ENCODE assay signal across 8 cellular contexts in genomic region chr12:32455607-32456063, GRCh38. TPM values are rescaled to one million over a fixed set of nuclear protein-coding genes. Genes with fewer than 3 reads are reported as not detected.
DNase-seq lines count a peak whose midpoint lies in the region; ATAC-seq and TF ChIP-seq lines count a peak whose summit lies in the region.

No MANE protein-coding gene starts in this region.

- TF ChIP-seq CTCF in WI38 (IDR thresholded peaks at IDR 0.05; ENCODE audit: low read depth, low read length) (no peak; the same call in 1 of the 2 replicates), psoas muscle (IDR thresholded peaks at IDR 0.05) (peak; percentile 77)

- intact Hi-C loops in psoas muscle (cut with DNase I): loop anchor here (2.0 to 10.0 kb wide), 3 partner anchors 102 to 217 kb away; no protein-coding TSS in a partner anchor

- peak; percentile 43 for DNase-seq in D341Med (ENCODE audit: low spot score)
- DNase-seq in NCI-H2029 treated with DMSO at 0.1 percent for 48 hours (lab: John Stamatoyannopoulos, UW): peak; percentile 25
- DNase-seq in glomerular visceral epithelial cell (ENCODE audit: extremely low spot score): peak; percentile 58
- DNase-seq in psoas muscle: no peak
- DNase-seq in cortex of kidney (lab: John Stamatoyannopoulos, UW): no peak

- 0 to 3% (median 0%) methylated on average over 1 of the region's 1 CpG for WGBS in psoas muscle, 3 donors

- peaks cover 34% of the 10 kb centered on the region for H3K4me1 ChIP-seq in psoas muscle

- peak; percentile 55 for ATAC-seq in GM21367 (IDR thresholded peaks at IDR 0.05; ENCODE audit: unreplicated experiment)
- peak; percentile 75 to 92 (median 78) for ATAC-seq in psoas muscle
- ATAC-seq in GM18870 (IDR thresholded peaks at IDR 0.05; ENCODE audit: unreplicated experiment): no peak

- no peaks in the 10 kb centered on the region for H3K36me3 ChIP-seq in psoas muscle (ENCODE audit: insufficient read depth in 1 of 2, low read depth in 1 of 2)

- H3K27ac ChIP-seq in psoas muscle: peak overlapping the region; percentile 57

- no peaks in the 10 kb centered on the region for H3K9me3 ChIP-seq in psoas muscle

- peak overlapping the region; percentile 36 for H3K4me3 ChIP-seq in WI38 (ENCODE audit: low read depth, low read length)
- peak overlapping the region; percentile 63 for H3K4me3 ChIP-seq in psoas muscle

- no peaks in the 10 kb centered on the region for H3K27me3 ChIP-seq in psoas muscle (ENCODE audit: insufficient read depth in 3 of 3, low read length in 2 of 3)

RNA-seq across cellular contexts. Expression of gene FGD4, which starts 56.3 kb away (rescaled TPM):
- total RNA-seq in psoas muscle: 10 to 100 TPM in 3 of 4 donors, 1 to 10 TPM in 1; 9.8 to 20.8 (median 17.5) TPM
- 10 to 100 TPM in 1 of 3 donors, 1 to 10 TPM in 2; 1.1 to 19.5 (median 7.9) TPM for polyA plus RNA-seq in psoas muscle

Comparison
In these comparisons a context has a peak if more than half of its experiments do, and no peak if none do; other contexts are left out.
1. DNase-seq: peak in D341Med (single experiment), NCI-H2029 treated with DMSO at 0.1 percent for 48 hours (single experiment) and glomerular visceral epithelial cell (single experiment); none in psoas muscle (0 of 2) and cortex of kidney (single experiment).